ENCODE assay signal across 36 cellular contexts in genomic region chr1:81733465-81733864, GRCh38.
"Had no signal": no experiment of that assay in that cellular context is flagged by ENCODE, and none has a peak within 500 bp of the region (broad histone marks: within the 10 kb centered on the region; RNA-seq: fewer than 3 reads in every experiment).

No MANE protein-coding gene starts in this region.

- H3K36me3 Mint-ChIP-seq: activated CD8-positive, alpha-beta memory T cell treated with anti-CD3 and anti-CD28 coated beads, Interleukin-2, amount 10 ng/mL, durations not matched to agents 7 days and 5 days; activated naive CD8-positive, alpha-beta T cell treated with anti-CD3 and anti-CD28 coated beads for 36 hours had no signal

- H3K27me3 Mint-ChIP-seq: activated CD4-positive, alpha-beta memory T cell treated with anti-CD3 and anti-CD28 coated beads, Interleukin-2, amount 10 ng/mL, durations not matched to agents 7 days and 5 days; activated CD8-positive, alpha-beta memory T cell treated with anti-CD3 and anti-CD28 coated beads, Interleukin-2, amount 10 ng/mL, durations not matched to agents 7 days and 5 days; activated naive CD8-positive, alpha-beta T cell treated with anti-CD3 and anti-CD28 coated beads for 36 hours; activated T-helper 17 cell treated with anti-CD3 and anti-CD28 coated beads, Interleukin-2, amount 50 U/mL, for 72 hours had no signal

- H3K27ac ChIP-seq: brain microvascular endothelial cell, PC-9, VCaP had no signal

- H3K27me3 ChIP-seq: brain microvascular endothelial cell, MG63 had no signal

- H3K4me1 Mint-ChIP-seq: activated CD4-positive, alpha-beta memory T cell treated with anti-CD3 and anti-CD28 coated beads, Interleukin-2, amount 10 ng/mL, durations not matched to agents 7 days and 5 days; activated CD8-positive, alpha-beta memory T cell treated with anti-CD3 and anti-CD28 coated beads, Interleukin-2, amount 10 ng/mL, durations not matched to agents 7 days and 5 days; activated naive CD8-positive, alpha-beta T cell treated with anti-CD3 and anti-CD28 coated beads for 36 hours; activated T-helper 17 cell treated with anti-CD3 and anti-CD28 coated beads, Interleukin-2, amount 50 U/mL, for 72 hours had no signal

- H2AFZ ChIP-seq: PC-9 had no signal

- H3K27ac Mint-ChIP-seq: activated CD4-positive, alpha-beta memory T cell treated with anti-CD3 and anti-CD28 coated beads, Interleukin-2, amount 10 ng/mL, durations not matched to agents 7 days and 5 days; activated CD8-positive, alpha-beta memory T cell treated with anti-CD3 and anti-CD28 coated beads, Interleukin-2, amount 10 ng/mL, durations not matched to agents 7 days and 5 days; activated naive CD8-positive, alpha-beta T cell treated with anti-CD3 and anti-CD28 coated beads for 36 hours; activated T-cell treated with anti-CD3 and anti-CD28 coated beads, Interleukin-2, amount 50 U/mL, for 72 hours; activated T-helper 17 cell treated with anti-CD3 and anti-CD28 coated beads, Interleukin-2, amount 50 U/mL, for 72 hours had no signal

- H3K4me3 Mint-ChIP-seq: activated CD4-positive, alpha-beta memory T cell treated with anti-CD3 and anti-CD28 coated beads, Interleukin-2, amount 10 ng/mL, durations not matched to agents 7 days and 5 days; activated CD8-positive, alpha-beta memory T cell treated with anti-CD3 and anti-CD28 coated beads, Interleukin-2, amount 10 ng/mL, durations not matched to agents 7 days and 5 days; activated naive CD8-positive, alpha-beta T cell treated with anti-CD3 and anti-CD28 coated beads for 36 hours; activated T-cell treated with anti-CD3 and anti-CD28 coated beads, Interleukin-2, amount 50 U/mL, for 72 hours; activated T-helper 17 cell treated with anti-CD3 and anti-CD28 coated beads, Interleukin-2, amount 50 U/mL, for 72 hours had no signal

- DNase-seq: activated CD4-positive, alpha-beta memory T cell treated with anti-CD3 and anti-CD28 coated beads, Interleukin-2, amount 10 ng/mL, durations not matched to agents 7 days and 5 days; activated CD4-positive, alpha-beta T cell treated with anti-CD3 and anti-CD28 coated beads for 1 hour; activated CD4-positive, alpha-beta T cell treated with anti-CD3 and anti-CD28 coated beads for 48 hours; activated CD4-positive, CD25-positive, alpha-beta regulatory T cell; activated CD8-positive, alpha-beta memory T cell treated with anti-CD3 and anti-CD28 coated beads for 24 hours; activated CD8-positive, alpha-beta memory T cell treated with anti-CD3 and anti-CD28 coated beads, Interleukin-2, amount 10 ng/mL, durations not matched to agents 7 days and 5 days; activated CD8-positive, alpha-beta memory T cell treated with anti-CD3 and anti-CD28 coated beads, Interleukin-2, amount 50 U/mL, for 48 hours; activated effector memory CD4-positive, alpha-beta T cell treated with anti-CD3 and anti-CD28 coated beads, Interleukin-2, amount 50 U/mL, for 16 hours; activated naive CD4-positive, alpha-beta T cell; activated naive CD4-positive, alpha-beta T cell treated with anti-CD3 and anti-CD28 coated beads, Interleukin-2, amount 50 U/mL, for 16 hours; activated naive CD8-positive, alpha-beta T cell treated with anti-CD3 and anti-CD28 coated beads for 36 hours; activated T-cell treated with anti-CD3 and anti-CD28 coated beads, Interleukin-2, amount 50 U/mL, for 1 hour; activated T-cell treated with anti-CD3 and anti-CD28 coated beads, Interleukin-2, amount 50 U/mL, for 72 hours; amniotic stem cell; aorta; brain microvascular endothelial cell; central memory CD4-positive, alpha-beta T cell; Kasumi-1; MG63; NCI-H1092; NCI-H1436 treated with DMSO at 0.1 percent for 48 hours; NCI-H1694 treated with DMSO at 0.1 percent for 48 hours; NCI-H2029; NCI-H2171; NCI-H510A; NCI-H526; NCI-H748 treated with DMSO at 0.1 percent for 48 hours; NK-92 treated with Interleukin-12 subunit alpha and Interleukin-12 subunit beta, amount 100 ng/mL, for 24 hours; PC-9; Right ventricle myocardium superior; SW 1271; T-helper 1 cell; T-helper 2 cell; T-helper 9 cell had no signal

- H3K4me3 ChIP-seq: MG63, PC-9 had no signal

- H3K9me3 ChIP-seq: MG63 had no signal

- H3K4me2 ChIP-seq: PC-9 had no signal

- H3K36me3 ChIP-seq: brain microvascular endothelial cell, MG63 had no signal

- H3K9me3 Mint-ChIP-seq: activated CD4-positive, alpha-beta memory T cell treated with anti-CD3 and anti-CD28 coated beads, Interleukin-2, amount 10 ng/mL, durations not matched to agents 7 days and 5 days; activated naive CD8-positive, alpha-beta T cell treated with anti-CD3 and anti-CD28 coated beads for 36 hours had no signal
